22 cellular contexts compared by ENCODE assay signal in genomic region chr10:58517481-58518355, GRCh38. TPM values are rescaled to one million over a fixed set of nuclear protein-coding genes. Genes with fewer than 3 reads are reported as not detected.
DNase-seq lines count a peak whose midpoint lies in the region; ATAC-seq and TF ChIP-seq lines count a peak whose summit lies in the region.
"Had no signal": no experiment of that assay in that cellular context is flagged by ENCODE, and none has a peak within 500 bp of the region (broad histone marks: within the 10 kb centered on the region; RNA-seq: fewer than 3 reads in every experiment).

No MANE protein-coding gene starts in this region.

- H3K27me3 ChIP-seq in mammary epithelial cell (ENCODE audit: insufficient read depth, low read length) (no peaks in the 10 kb centered on the region), foreskin keratinocyte (peaks cover 52% of the 10 kb centered on the region)
- H3K27me3 ChIP-seq: vagina had no signal

- in situ Hi-C loops in mammary epithelial cell (cut with MboI; ENCODE audit: low sequenced_read_pairs in 2 of 2) = loop anchor here in 1 of 2 donors (10.0 kb wide), 1 partner anchor 103 kb away; no protein-coding TSS in a partner anchor

- no peak overlapping the region for H3K9ac ChIP-seq in mammary epithelial cell (ENCODE audit: insufficient read depth, low read length)
- H3K9ac ChIP-seq: neural progenitor cell had no signal

- peaks cover 14% of the 10 kb centered on the region for H3K4me1 ChIP-seq in mammary epithelial cell (ENCODE audit: insufficient read depth, low read length)
- no peaks in the 10 kb centered on the region for H3K4me1 ChIP-seq in foreskin keratinocyte
- H3K4me1 ChIP-seq: neural progenitor cell had no signal

- 98% methylated on average over 5 of the region's 5 CpGs for WGBS in mammary epithelial cell (ENCODE audit: low coverage, missing lambda C conversion rate)

- ATAC-seq in GM18870 (IDR thresholded peaks at IDR 0.05; ENCODE audit: unreplicated experiment) (peak; percentile 54), HG03378 (IDR thresholded peaks at IDR 0.05; ENCODE audit: unreplicated experiment) (peak; percentile 42), HG03097 (IDR thresholded peaks at IDR 0.05; ENCODE audit: low FRiP score, unreplicated experiment) (no peak), foreskin keratinocyte (no peak)
- ATAC-seq: esophagus mucosa, left ventricle myocardium superior, mucosa of descending colon had no signal

- DNase-seq in mammary epithelial cell (no peak), foreskin keratinocyte (no peak), Kasumi-1 (lab: John Stamatoyannopoulos, UW) (no peak)
- DNase-seq in stimulated activated CD4-positive, alpha-beta T cell treated with anti-CD3 and anti-CD28 coated beads, Interleukin-4, amount 100 ng/mL, for 1 hour = no peak
- DNase-seq: activated naive CD4-positive, alpha-beta T cell treated with Interleukin-2 at 50 U/mL for 16 hours; anterior cingulate cortex; CD4-positive, alpha-beta memory T cell; cerebellar nuclear complex; effector CD4-positive, alpha-beta T cell; Karpas-422; left ventricle myocardium superior; mucosa of descending colon; NCI-H1417; SHP77 treated with DMSO at 0.1 percent for 48 hours; substantia nigra had no signal

- no TSS peak for BruUV-seq in mammary epithelial cell (replicated peaks; lab: Mats Ljungman, UMichigan)

- peaks cover 86% of the 10 kb centered on the region for H3K79me2 ChIP-seq in mammary epithelial cell (ENCODE audit: insufficient read depth, low read length)

- no peaks in the 10 kb centered on the region for H3K9me3 ChIP-seq in mammary epithelial cell (replicated peaks; ENCODE audit: insufficient read depth, low read length)
- H3K9me3 ChIP-seq: mucosa of descending colon, vagina had no signal

- H3K4me3 ChIP-seq in mammary epithelial cell (replicated peaks in 1 of 3; ENCODE audit: insufficient read depth in 1 of 3, low read depth in 2 of 3, low read length in 3 of 3) = no peak overlapping the region
- H3K4me3 ChIP-seq: mucosa of descending colon, neural progenitor cell, vagina had no signal

- H4K20me1 ChIP-seq in mammary epithelial cell (ENCODE audit: insufficient read depth, low read length) = no peaks in the 10 kb centered on the region

- no peak overlapping the region for H2AFZ ChIP-seq in mammary epithelial cell (ENCODE audit: low read depth, low read length)
- H2AFZ ChIP-seq: neural progenitor cell had no signal

- H3K4me2 ChIP-seq in mammary epithelial cell (ENCODE audit: insufficient read depth, low read depth, low read length) = peak overlapping the region; percentile 14
- H3K4me2 ChIP-seq: neural progenitor cell had no signal

- no peaks in the 10 kb centered on the region for H3K36me3 ChIP-seq in mammary epithelial cell (ENCODE audit: insufficient read depth, low read length)
- H3K36me3 ChIP-seq: neural progenitor cell, vagina had no signal

- peak overlapping the region; percentile 19 for H3K27ac ChIP-seq in 22Rv1
- H3K27ac ChIP-seq in mammary epithelial cell (ENCODE audit: insufficient read depth, low read depth, low read length) = no peak overlapping the region
- no peak overlapping the region for H3K27ac ChIP-seq in foreskin keratinocyte
- H3K27ac ChIP-seq: neural progenitor cell, vagina had no signal

- dilution Hi-C loops in mammary epithelial cell (cut with HindIII; ENCODE audit: low sequenced_read_pairs) = no loop called here

- no peak for TF ChIP-seq CTCF in 22Rv1 (IDR thresholded peaks at IDR 0.05)
- no peak for TF ChIP-seq CTCF in mammary epithelial cell (conservative IDR thresholded peaks at IDR 0.05 in 1 of 2, IDR thresholded peaks at IDR 0.05 in 1 of 2; ENCODE audit: extremely low read depth in 1 of 2, insufficient read depth in 1 of 2, low read depth in 1 of 2, low read length in 2 of 2)
- no peak for TF ChIP-seq CTCF in foreskin keratinocyte (conservative IDR thresholded peaks at IDR 0.05)

- CTCF ChIA-PET in mammary epithelial cell (lab: Charles Lee; ENCODE audit: low non-redundant PET) = no interaction called here

- intact Hi-C loops in mammary epithelial cell (cut with micrococcal nuclease) = no loop called here

RNA-seq across cellular contexts. Expression of gene BICC1, which starts 5.0 kb away (rescaled TPM):
- total RNA-seq in mammary epithelial cell (10 to 100 TPM; 15.2 to 35.0 TPM), foreskin keratinocyte (1.2 and 2.0 TPM in 2 replicates)
- polyA plus RNA-seq in mammary epithelial cell (5.6 TPM), foreskin keratinocyte (0.29 and 0.54 TPM in 2 replicates)
- polyA minus RNA-seq in mammary epithelial cell = 28.3 TPM
- total RNA-seq: CD4-positive, alpha-beta memory T cell had no signal
- polyA plus RNA-seq: CD4-positive, alpha-beta memory T cell had no signal

Comparison
In these comparisons a context has a peak if more than half of its experiments do, and no peak if none do; other contexts are left out.
1. ATAC-seq: peak in GM18870 (single experiment) and HG03378 (single experiment); none in HG03097 (single experiment) and foreskin keratinocyte (single experiment).